Comparison of ENCODE assay signal across 1 cellular context in genomic region chr9:70419546-70420266, GRCh38.
TF ChIP-seq lines count a peak whose summit lies in the region.

No MANE protein-coding gene starts in this region.

TF ChIP-seq in K562, 482 proteins besides CTCF, POLR2A, EP300 and RAD21 (continued from another document and continues in another):
- TF ChIP-seq VEZF1 (CRISPR knock-in tag; IDR thresholded peaks at IDR 0.05) (peak; percentile 94), ZBTB17 (CRISPR knock-in tag; IDR thresholded peaks at IDR 0.05) (no peak), CTBP1 (IDR thresholded peaks at IDR 0.05; ENCODE audit: borderline replicate concordance) (no peak), HDAC3 (IDR thresholded peaks at IDR 0.05; ENCODE audit: borderline replicate concordance, partially characterized antibody) (peak; percentile 9), BRD9 (IDR thresholded peaks at IDR 0.05; ENCODE audit: low read depth, partially characterized antibody) (no peak), MYNN (IDR thresholded peaks at IDR 0.05) (no peak; the same call in 1 of the 2 replicates), MYNN (CRISPR knock-in tag; IDR thresholded peaks at IDR 0.05) (no peak), PRMT5 (CRISPR knock-in tag; IDR thresholded peaks at IDR 0.05) (no peak), CREM (IDR thresholded peaks at IDR 0.05; ENCODE audit: low read depth) (peak; percentile 51; the same call in 1 of the 2 replicates), CCAR2 (IDR thresholded peaks at IDR 0.05; ENCODE audit: low read depth, low read length) (no peak), HNRNPLL (IDR thresholded peaks at IDR 0.05; ENCODE audit: low read depth, low read length, poor library complexity, severe bottlenecking) (no peak), ZNF12 (CRISPR knock-in tag; IDR thresholded peaks at IDR 0.05) (no peak), ZNF395 (CRISPR knock-in tag; IDR thresholded peaks at IDR 0.05) (0 out of 2 replicates have a peak, but pooled peaks have one; percentile 56), ZBTB11 (CRISPR knock-in tag; IDR thresholded peaks at IDR 0.05) (peak in 1 of 3 experiments; percentile 43; a peak in 1 of 6 replicates), MAFK (IDR thresholded peaks at IDR 0.05; ENCODE audit: low read length) (peak; percentile 20; the same call in 1 of the 2 replicates), GABPB1 (CRISPR knock-in tag; IDR thresholded peaks at IDR 0.05) (peak; percentile 43; the same call in 1 of the 2 replicates), BMI1 (IDR thresholded peaks at IDR 0.05; ENCODE audit: low read length) (no peak), GTF2A2 (tag; IDR thresholded peaks at IDR 0.05) (no peak), MBD2 (IDR thresholded peaks at IDR 0.05; ENCODE audit: borderline replicate concordance, low read depth) (peak; percentile 61; the same call in 1 of the 2 replicates), FOXJ3 (CRISPR knock-in tag; IDR thresholded peaks at IDR 0.05) (no peak), MEF2D (tag; conservative IDR thresholded peaks at IDR 0.05; ENCODE audit: low read depth) (peak; percentile 89), ZNF639 (CRISPR knock-in tag; conservative IDR thresholded peaks at IDR 0.05 in 1 of 2, IDR thresholded peaks at IDR 0.05 in 1 of 2) (no peak), ZKSCAN3 (CRISPR knock-in tag; IDR thresholded peaks at IDR 0.05) (no peak), ZNF124 (CRISPR knock-in tag; IDR thresholded peaks at IDR 0.05) (no peak), SMAD2 (IDR thresholded peaks at IDR 0.05; ENCODE audit: low read depth, low read length) (no peak), FOSL1 (tag; conservative IDR thresholded peaks at IDR 0.05) (peak; percentile 83), SRF (CRISPR knock-in tag; IDR thresholded peaks at IDR 0.05) (peak in 1 of 2 experiments; percentile 57; a peak in 2 of 4 replicates), LEF1 (IDR thresholded peaks at IDR 0.05) (0 out of 2 replicates have a peak, but pooled peaks have one; percentile 42), PHF8 (IDR thresholded peaks at IDR 0.05; ENCODE audit: borderline replicate concordance, low read length) (peak; percentile 52; the same call in 1 of the 2 replicates), ZBTB33 (CRISPR knock-in tag; IDR thresholded peaks at IDR 0.05) (no peak; the same call in 1 of the 2 replicates), PRPF4 (IDR thresholded peaks at IDR 0.05; ENCODE audit: insufficient read depth, low read depth, low read length, poor library complexity, severe bottlenecking) (peak; percentile 19), TBL1XR1 (IDR thresholded peaks at IDR 0.05; ENCODE audit: low read length in 2 of 2) (peak in 1 of 2 experiments; percentile 64), SOX6 (IDR thresholded peaks at IDR 0.05) (peak; percentile 46; the same call in 1 of the 2 replicates), MNT (conservative IDR thresholded peaks at IDR 0.05) (peak; percentile 45 to 59), ATF7 (IDR thresholded peaks at IDR 0.05) (peak; percentile 87), SUPT5H (IDR thresholded peaks at IDR 0.05) (peak; percentile 71), TEAD4 (IDR thresholded peaks at IDR 0.05; ENCODE audit: low read length) (0 out of 2 replicates have a peak, but pooled peaks have one; percentile 37), TEAD4 (CRISPR knock-in tag; IDR thresholded peaks at IDR 0.05; ENCODE audit: borderline replicate concordance) (no peak), POLR2B (IDR thresholded peaks at IDR 0.05; ENCODE audit: low read depth, partially characterized antibody) (peak; percentile 84), POLR3A (IDR thresholded peaks at IDR 0.05; ENCODE audit: borderline replicate concordance, extremely low read depth, insufficient read depth, insufficient read length) (no peak), RFX5 (IDR thresholded peaks at IDR 0.05; ENCODE audit: low read depth, low read length) (no peak), JUN (IDR thresholded peaks at IDR 0.05; ENCODE audit: borderline replicate concordance, low read depth, low read length) (peak; percentile 20; the same call in 1 of the 2 replicates), JUN (CRISPR knock-in tag; IDR thresholded peaks at IDR 0.05; ENCODE audit: borderline replicate concordance) (0 out of 2 replicates have a peak, but pooled peaks have one; percentile 83), SMARCE1 (IDR thresholded peaks at IDR 0.05) (peak; percentile 57; the same call in 1 of the 2 replicates), ZFP30 (CRISPR knock-in tag; IDR thresholded peaks at IDR 0.05; ENCODE audit: borderline replicate concordance) (no peak), GATA2 (CRISPR knock-in tag; IDR thresholded peaks at IDR 0.05) (peak; percentile 36; the same call in 1 of the 2 replicates), DPF2 (IDR thresholded peaks at IDR 0.05) (peak; percentile 84), TBP (optimal IDR thresholded peaks at IDR 0.05; ENCODE audit: low read depth, low read length) (peak; percentile 74), ZNF23 (CRISPR knock-in tag; IDR thresholded peaks at IDR 0.05) (no peak), KDM1A (IDR thresholded peaks at IDR 0.05) (peak in 1 of 2 experiments; percentile 15; a peak in 1 of 4 replicates), GABPA (tag; conservative IDR thresholded peaks at IDR 0.05; ENCODE audit: low read depth) (0 out of 2 replicates have a peak, but pooled peaks have one; percentile 35), ZNF384 (IDR thresholded peaks at IDR 0.05; ENCODE audit: low read depth, low read length) (no peak)
